ENCODE assay signal across 1 cellular context in the genomic region with DNA sequence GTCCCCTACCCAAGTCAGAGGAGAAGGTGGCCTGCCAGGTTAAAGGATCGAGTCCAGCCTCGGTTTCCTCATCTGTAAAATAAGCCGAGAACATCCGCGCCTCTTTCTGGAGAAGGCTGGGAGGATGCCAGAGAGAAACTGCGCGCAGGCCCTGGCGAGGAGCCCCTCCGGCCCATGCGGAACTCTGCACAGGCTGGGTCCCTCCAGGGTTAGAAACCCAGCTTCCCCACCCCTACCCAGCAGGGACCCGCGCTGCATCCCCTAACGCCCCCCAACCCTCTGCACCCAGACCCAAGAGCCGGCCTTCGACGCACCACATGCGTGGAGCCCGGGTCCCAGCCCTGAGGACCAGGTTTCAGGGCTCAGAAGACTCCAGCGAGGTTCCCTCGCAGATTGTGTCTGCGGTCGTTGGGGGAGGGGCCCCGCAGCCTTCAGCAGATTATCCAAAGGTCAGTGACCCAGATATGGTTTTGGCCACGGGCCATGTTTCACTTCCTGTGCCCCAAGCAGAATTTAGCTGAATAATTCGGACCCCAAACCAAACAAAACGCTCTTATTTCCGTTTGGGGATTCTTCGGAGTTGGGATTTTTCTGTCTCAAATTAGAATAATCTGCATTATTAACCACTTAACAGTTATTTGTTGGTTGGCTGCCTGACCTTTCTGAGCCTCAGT.
TF ChIP-seq lines count a peak whose summit lies in the region.

No MANE protein-coding gene starts in this region.

TF ChIP-seq in K562, 482 proteins besides CTCF, POLR2A, EP300 and RAD21 (continued from another document):
- TF ChIP-seq U2AF2 (optimal IDR thresholded peaks at IDR 0.05; ENCODE audit: low read depth, low read length) (no peak), ZNF41 (CRISPR knock-in tag; conservative IDR thresholded peaks at IDR 0.05) (no peak), HDAC1 (IDR thresholded peaks at IDR 0.05) (peak in 1 of 2 experiments; percentile 63; a peak in 2 of 4 replicates), FOXJ2 (tag; IDR thresholded peaks at IDR 0.05) (0 out of 2 replicates have a peak, but pooled peaks have one; percentile 58), CBFB (CRISPR knock-in tag; IDR thresholded peaks at IDR 0.05) (0 out of 2 replicates have a peak, but pooled peaks have one; percentile 71), CTBP1 (IDR thresholded peaks at IDR 0.05; ENCODE audit: borderline replicate concordance) (peak; percentile 36; the same call in 1 of the 2 replicates), LEF1 (IDR thresholded peaks at IDR 0.05) (peak; percentile 81), TAL1 (IDR thresholded peaks at IDR 0.05) (0 out of 2 replicates have a peak, but pooled peaks have one; percentile 21), NR2C1 (IDR thresholded peaks at IDR 0.05) (peak; percentile 49; the same call in 1 of the 2 replicates), NR2C1 (tag; IDR thresholded peaks at IDR 0.05) (peak; percentile 53), NFIC (IDR thresholded peaks at IDR 0.05) (peak; percentile 97), BCOR (IDR thresholded peaks at IDR 0.05) (peak; percentile 94), ZBTB1 (CRISPR knock-in tag; IDR thresholded peaks at IDR 0.05; ENCODE audit: borderline replicate concordance, low read depth) (0 out of 2 replicates have a peak, but pooled peaks have one; percentile 27), TEAD2 (tag; IDR thresholded peaks at IDR 0.05) (no peak), NBN (IDR thresholded peaks at IDR 0.05; ENCODE audit: low read depth) (peak; percentile 32; the same call in 1 of the 2 replicates), RBBP5 (IDR thresholded peaks at IDR 0.05; ENCODE audit: borderline replicate concordance, insufficient read depth, low read length, poor library complexity, severe bottlenecking) (peak; percentile 26), ATF7 (IDR thresholded peaks at IDR 0.05) (0 out of 2 replicates have a peak, but pooled peaks have one; percentile 38), POLR2AphosphoS5 (IDR thresholded peaks at IDR 0.05; ENCODE audit: control insufficient read depth, insufficient read depth, low read depth, low read length) (0 out of 2 replicates have a peak, but pooled peaks have one; percentile 34), SMARCE1 (IDR thresholded peaks at IDR 0.05) (peak; percentile 62)
- TF ChIP-seq, protein P1, sequence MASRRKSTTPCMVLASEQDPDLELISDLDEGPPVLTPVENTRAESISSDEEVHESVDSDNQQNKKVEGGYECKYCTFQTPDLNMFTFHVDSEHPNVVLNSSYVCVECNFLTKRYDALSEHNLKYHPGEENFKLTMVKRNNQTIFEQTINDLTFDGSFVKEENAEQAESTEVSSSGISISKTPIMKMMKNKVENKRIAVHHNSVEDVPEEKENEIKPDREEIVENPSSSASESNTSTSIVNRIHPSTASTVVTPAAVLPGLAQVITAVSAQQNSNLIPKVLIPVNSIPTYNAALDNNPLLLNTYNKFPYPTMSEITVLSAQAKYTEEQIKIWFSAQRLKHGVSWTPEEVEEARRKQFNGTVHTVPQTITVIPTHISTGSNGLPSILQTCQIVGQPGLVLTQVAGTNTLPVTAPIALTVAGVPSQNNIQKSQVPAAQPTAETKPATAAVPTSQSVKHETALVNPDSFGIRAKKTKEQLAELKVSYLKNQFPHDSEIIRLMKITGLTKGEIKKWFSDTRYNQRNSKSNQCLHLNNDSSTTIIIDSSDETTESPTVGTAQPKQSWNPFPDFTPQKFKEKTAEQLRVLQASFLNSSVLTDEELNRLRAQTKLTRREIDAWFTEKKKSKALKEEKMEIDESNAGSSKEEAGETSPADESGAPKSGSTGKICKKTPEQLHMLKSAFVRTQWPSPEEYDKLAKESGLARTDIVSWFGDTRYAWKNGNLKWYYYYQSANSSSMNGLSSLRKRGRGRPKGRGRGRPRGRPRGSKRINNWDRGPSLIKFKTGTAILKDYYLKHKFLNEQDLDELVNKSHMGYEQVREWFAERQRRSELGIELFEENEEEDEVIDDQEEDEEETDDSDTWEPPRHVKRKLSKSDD (conservative IDR thresholded peaks at IDR 0.05; ENCODE audit: low read length) = no peak
- TF ChIP-seq, protein P2, sequence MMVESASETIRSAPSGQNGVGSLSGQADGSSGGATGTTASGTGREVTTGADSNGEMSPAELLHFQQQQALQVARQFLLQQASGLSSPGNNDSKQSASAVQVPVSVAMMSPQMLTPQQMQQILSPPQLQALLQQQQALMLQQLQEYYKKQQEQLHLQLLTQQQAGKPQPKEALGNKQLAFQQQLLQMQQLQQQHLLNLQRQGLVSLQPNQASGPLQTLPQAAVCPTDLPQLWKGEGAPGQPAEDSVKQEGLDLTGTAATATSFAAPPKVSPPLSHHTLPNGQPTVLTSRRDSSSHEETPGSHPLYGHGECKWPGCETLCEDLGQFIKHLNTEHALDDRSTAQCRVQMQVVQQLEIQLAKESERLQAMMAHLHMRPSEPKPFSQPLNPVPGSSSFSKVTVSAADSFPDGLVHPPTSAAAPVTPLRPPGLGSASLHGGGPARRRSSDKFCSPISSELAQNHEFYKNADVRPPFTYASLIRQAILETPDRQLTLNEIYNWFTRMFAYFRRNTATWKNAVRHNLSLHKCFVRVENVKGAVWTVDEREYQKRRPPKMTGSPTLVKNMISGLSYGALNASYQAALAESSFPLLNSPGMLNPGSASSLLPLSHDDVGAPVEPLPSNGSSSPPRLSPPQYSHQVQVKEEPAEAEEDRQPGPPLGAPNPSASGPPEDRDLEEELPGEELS (CRISPR knock-in tag; IDR thresholded peaks at IDR 0.05; ENCODE audit: borderline replicate concordance) = 0 out of 2 replicates have a peak, but pooled peaks have one; percentile 40
- TF ChIP-seq, protein P3, sequence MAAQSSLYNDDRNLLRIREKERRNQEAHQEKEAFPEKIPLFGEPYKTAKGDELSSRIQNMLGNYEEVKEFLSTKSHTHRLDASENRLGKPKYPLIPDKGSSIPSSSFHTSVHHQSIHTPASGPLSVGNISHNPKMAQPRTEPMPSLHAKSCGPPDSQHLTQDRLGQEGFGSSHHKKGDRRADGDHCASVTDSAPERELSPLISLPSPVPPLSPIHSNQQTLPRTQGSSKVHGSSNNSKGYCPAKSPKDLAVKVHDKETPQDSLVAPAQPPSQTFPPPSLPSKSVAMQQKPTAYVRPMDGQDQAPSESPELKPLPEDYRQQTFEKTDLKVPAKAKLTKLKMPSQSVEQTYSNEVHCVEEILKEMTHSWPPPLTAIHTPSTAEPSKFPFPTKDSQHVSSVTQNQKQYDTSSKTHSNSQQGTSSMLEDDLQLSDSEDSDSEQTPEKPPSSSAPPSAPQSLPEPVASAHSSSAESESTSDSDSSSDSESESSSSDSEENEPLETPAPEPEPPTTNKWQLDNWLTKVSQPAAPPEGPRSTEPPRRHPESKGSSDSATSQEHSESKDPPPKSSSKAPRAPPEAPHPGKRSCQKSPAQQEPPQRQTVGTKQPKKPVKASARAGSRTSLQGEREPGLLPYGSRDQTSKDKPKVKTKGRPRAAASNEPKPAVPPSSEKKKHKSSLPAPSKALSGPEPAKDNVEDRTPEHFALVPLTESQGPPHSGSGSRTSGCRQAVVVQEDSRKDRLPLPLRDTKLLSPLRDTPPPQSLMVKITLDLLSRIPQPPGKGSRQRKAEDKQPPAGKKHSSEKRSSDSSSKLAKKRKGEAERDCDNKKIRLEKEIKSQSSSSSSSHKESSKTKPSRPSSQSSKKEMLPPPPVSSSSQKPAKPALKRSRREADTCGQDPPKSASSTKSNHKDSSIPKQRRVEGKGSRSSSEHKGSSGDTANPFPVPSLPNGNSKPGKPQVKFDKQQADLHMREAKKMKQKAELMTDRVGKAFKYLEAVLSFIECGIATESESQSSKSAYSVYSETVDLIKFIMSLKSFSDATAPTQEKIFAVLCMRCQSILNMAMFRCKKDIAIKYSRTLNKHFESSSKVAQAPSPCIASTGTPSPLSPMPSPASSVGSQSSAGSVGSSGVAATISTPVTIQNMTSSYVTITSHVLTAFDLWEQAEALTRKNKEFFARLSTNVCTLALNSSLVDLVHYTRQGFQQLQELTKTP (IDR thresholded peaks at IDR 0.05; ENCODE audit: low read depth in 1 of 2, partially characterized antibody in 2 of 2) = no peak
- TF ChIP-seq, protein P4, sequence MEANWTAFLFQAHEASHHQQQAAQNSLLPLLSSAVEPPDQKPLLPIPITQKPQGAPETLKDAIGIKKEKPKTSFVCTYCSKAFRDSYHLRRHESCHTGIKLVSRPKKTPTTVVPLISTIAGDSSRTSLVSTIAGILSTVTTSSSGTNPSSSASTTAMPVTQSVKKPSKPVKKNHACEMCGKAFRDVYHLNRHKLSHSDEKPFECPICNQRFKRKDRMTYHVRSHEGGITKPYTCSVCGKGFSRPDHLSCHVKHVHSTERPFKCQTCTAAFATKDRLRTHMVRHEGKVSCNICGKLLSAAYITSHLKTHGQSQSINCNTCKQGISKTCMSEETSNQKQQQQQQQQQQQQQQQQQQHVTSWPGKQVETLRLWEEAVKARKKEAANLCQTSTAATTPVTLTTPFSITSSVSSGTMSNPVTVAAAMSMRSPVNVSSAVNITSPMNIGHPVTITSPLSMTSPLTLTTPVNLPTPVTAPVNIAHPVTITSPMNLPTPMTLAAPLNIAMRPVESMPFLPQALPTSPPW (CRISPR knock-in tag; IDR thresholded peaks at IDR 0.05) = peak; percentile 58
